21 cellular contexts compared by ENCODE assay signal in genomic region chr1:210900079-210900478, GRCh38.
DNase-seq lines count a peak whose midpoint lies in the region; ATAC-seq, FAIRE-seq and TF ChIP-seq lines count a peak whose summit lies in the region.
"Had no signal": no experiment of that assay in that cellular context is flagged by ENCODE, and none has a peak within 500 bp of the region (broad histone marks: within the 10 kb centered on the region; RNA-seq: fewer than 3 reads in every experiment).

No MANE protein-coding gene starts in this region.

- no peaks in the 10 kb centered on the region for H3K9me3 ChIP-seq in right lobe of liver

- H3K36me3 Mint-ChIP-seq in activated naive CD4-positive, alpha-beta T cell treated with anti-CD3 and anti-CD28 coated beads, Interleukin-2, amount 10 ng/mL, durations not matched to agents 7 days and 5 days, result no peaks in the 10 kb centered on the region
- H3K36me3 Mint-ChIP-seq: CD4-positive, alpha-beta memory T cell had no signal

- H3K4me1 Mint-ChIP-seq in activated naive CD4-positive, alpha-beta T cell treated with anti-CD3 and anti-CD28 coated beads, Interleukin-2, amount 10 ng/mL, durations not matched to agents 7 days and 5 days, result no peaks in the 10 kb centered on the region
- H3K4me1 Mint-ChIP-seq: CD4-positive, alpha-beta memory T cell; GM23338; H9 had no signal

- ATAC-seq in right lobe of liver (peak; percentile 73 to 84 (median 80)), HG02852 (IDR thresholded peaks at IDR 0.05; ENCODE audit: unreplicated experiment) (no peak)
- ATAC-seq: GM12878, GM23338, HCT116 had no signal

- H3K27me3 Mint-ChIP-seq in activated naive CD4-positive, alpha-beta T cell treated with anti-CD3 and anti-CD28 coated beads, Interleukin-2, amount 10 ng/mL, durations not matched to agents 7 days and 5 days, result peaks cover 15% of the 10 kb centered on the region

- intact Hi-C loops in dorsolateral prefrontal cortex (cut with DNase I), result loop anchor here in 1 of 2 donors (5.0 kb wide), 1 partner anchor 43 kb away; no protein-coding TSS in a partner anchor
- intact Hi-C loops in right lobe of liver (cut with DNase I), result no loop called here

- peak; percentile 80 for FAIRE-seq in D721Med (lab: Jason Lieb, UNC)
- FAIRE-seq: GM12878, GM19239 had no signal

- TF ChIP-seq POLR2A in right lobe of liver (IDR thresholded peaks at IDR 0.05), result no peak

- H3K9me3 Mint-ChIP-seq in activated naive CD4-positive, alpha-beta T cell treated with anti-CD3 and anti-CD28 coated beads, Interleukin-2, amount 10 ng/mL, durations not matched to agents 7 days and 5 days, result no peaks in the 10 kb centered on the region
- H3K9me3 Mint-ChIP-seq: GM23338, H9 had no signal

- H3K4me3 Mint-ChIP-seq in activated naive CD4-positive, alpha-beta T cell treated with anti-CD3 and anti-CD28 coated beads, Interleukin-2, amount 10 ng/mL, durations not matched to agents 7 days and 5 days, result no peak overlapping the region
- H3K4me3 Mint-ChIP-seq: CD4-positive, alpha-beta memory T cell; GM23338; H9 had no signal

- CTCF ChIA-PET in activated naive CD4-positive, alpha-beta T cell treated with anti-CD3 and anti-CD28 coated beads, Interleukin-2, amount 10 ng/mL, durations not matched to agents 7 days and 5 days (lab: Charles Lee), result no interaction called here

- H3K4me3 ChIP-seq in dorsolateral prefrontal cortex, result no peak overlapping the region
- H3K4me3 ChIP-seq in right lobe of liver, result peak overlapping the region in 1 of 3 donors; percentile 13
- H3K4me3 ChIP-seq: GM12878, GM23338 had no signal

- H3K4me1 ChIP-seq in right lobe of liver, result peaks cover 0 to 15% (median 4%) of the 10 kb centered on the region in 4 donors

- peak overlapping the region in 31 of 59 donors; percentile 4 to 86 (median 27) for H3K27ac ChIP-seq in dorsolateral prefrontal cortex
- peak overlapping the region in 2 of 3 donors; percentile 65 to 72 for H3K27ac ChIP-seq in right lobe of liver
- no peak overlapping the region for H3K27ac ChIP-seq in substantia nigra (ENCODE audit: low read depth, low read length, poor library complexity, severe bottlenecking)

- DNase-seq in DMS53 (lab: John Stamatoyannopoulos, UW), result peak; percentile 20
- no peak for DNase-seq in DMS53 treated with DMSO at 0.1 percent for 48 hours (lab: John Stamatoyannopoulos, UW; ENCODE audit: unreplicated experiment)
- no peak for DNase-seq in D721Med (ENCODE audit: insufficient read length, low spot score)
- DNase-seq in dorsolateral prefrontal cortex, result no peak
- DNase-seq in right lobe of liver, result no peak
- no peak for DNase-seq in substantia nigra (lab: John Stamatoyannopoulos, UW)
- no peak for DNase-seq in activated naive CD4-positive, alpha-beta T cell treated with anti-CD3 and anti-CD28 coated beads, Interleukin-2, amount 10 ng/mL, durations not matched to agents 7 days and 5 days
- DNase-seq: 8988T; C1 segment of cervical spinal cord; Calu3; CD4-positive, alpha-beta memory T cell; COR-L47; DMS79; EL; GDM1; H9 had no signal

- TF ChIP-seq CTCF in D721Med (IDR thresholded peaks at IDR 0.05; ENCODE audit: insufficient read depth, missing control alignments) (no peak), dorsolateral prefrontal cortex (IDR thresholded peaks at IDR 0.05 in 54 of 56, conservative IDR thresholded peaks at IDR 0.05 in 2 of 56; ENCODE audit: low read depth in 1 of 56, partially characterized antibody in 56 of 56) (no peak), right lobe of liver (IDR thresholded peaks at IDR 0.05) (no peak)

- H3K36me3 ChIP-seq in right lobe of liver, result no peaks in the 10 kb centered on the region

- no peak overlapping the region for H3K27ac Mint-ChIP-seq in activated naive CD4-positive, alpha-beta T cell treated with anti-CD3 and anti-CD28 coated beads, Interleukin-2, amount 10 ng/mL, durations not matched to agents 7 days and 5 days
- H3K27ac Mint-ChIP-seq: CD4-positive, alpha-beta memory T cell; GM23338; H9 had no signal

- H3K27me3 ChIP-seq in dorsolateral prefrontal cortex (no peaks in the 10 kb centered on the region), right lobe of liver (no peaks in the 10 kb centered on the region)

- WGBS in right lobe of liver (ENCODE audit: insufficient coverage, low coverage, low lambda C conversion rate, missing lambda C conversion rate), result 0% methylated on average over 1 of the region's 2 CpGs
